29 cellular contexts compared by ENCODE assay signal in the genomic region with DNA sequence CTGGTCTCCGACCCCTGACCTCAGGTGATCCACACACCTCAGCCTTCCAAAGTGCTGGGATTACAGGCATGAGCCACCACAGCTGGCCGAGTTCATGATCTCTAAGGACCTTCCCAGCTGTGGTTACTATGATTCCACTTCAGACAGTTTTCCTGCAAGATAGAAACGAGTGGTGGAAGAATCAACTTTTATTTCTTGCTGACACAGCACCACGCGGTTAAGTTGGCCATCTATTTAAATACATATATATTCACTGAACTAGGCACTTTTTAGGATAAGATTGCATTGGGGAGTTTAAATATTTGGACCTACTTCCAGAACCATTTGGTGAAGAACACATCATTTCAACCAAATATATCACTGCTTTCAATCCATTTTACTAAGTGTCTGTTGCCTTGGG.
"Had no signal": no experiment of that assay in that cellular context is flagged by ENCODE, and none has a peak within 500 bp of the region (broad histone marks: within the 10 kb centered on the region; RNA-seq: fewer than 3 reads in every experiment).

No MANE protein-coding gene starts in this region.

- H3K9me3 ChIP-seq: colonic mucosa, esophagus squamous epithelium, gastrocnemius medialis had no signal

- H3K4me3 Mint-ChIP-seq: dendritic cell treated with granulocyte-macrophage colony-stimulating factor and Interleukin-4, amounts not matched to agents 40 ng/mL and 50 ng/mL, for 4 days; effector memory CD8-positive, alpha-beta T cell; endodermal cell had no signal

- H3K36me3 ChIP-seq: colonic mucosa, esophagus muscularis mucosa, esophagus squamous epithelium, gastrocnemius medialis, gastroesophageal sphincter, heart left ventricle, heart right ventricle had no signal

- H3K4me2 ChIP-seq: hepatocyte had no signal

- H3K27ac Mint-ChIP-seq: dendritic cell treated with granulocyte-macrophage colony-stimulating factor and Interleukin-4, amounts not matched to agents 40 ng/mL and 50 ng/mL, for 4 days; effector memory CD8-positive, alpha-beta T cell; endodermal cell had no signal

- H3K4me1 Mint-ChIP-seq: endodermal cell had no signal

- H3K4me3 ChIP-seq: colonic mucosa, coronary artery, dorsolateral prefrontal cortex, esophagus muscularis mucosa, esophagus squamous epithelium, gastrocnemius medialis, gastroesophageal sphincter, heart left ventricle, heart right ventricle, hepatocyte had no signal

- H2AFZ ChIP-seq: hepatocyte had no signal

- H3K27ac ChIP-seq: colonic mucosa, coronary artery, dorsolateral prefrontal cortex, epithelial cell of prostate, esophagus muscularis mucosa, esophagus squamous epithelium, foreskin keratinocyte, gastrocnemius medialis, gastroesophageal sphincter, heart left ventricle, heart right ventricle, hepatocyte had no signal

- H3K27me3 ChIP-seq: colonic mucosa, esophagus squamous epithelium, foreskin keratinocyte, heart right ventricle had no signal

- H3K79me2 ChIP-seq: hepatocyte had no signal

- H3K9me3 Mint-ChIP-seq: dendritic cell treated with granulocyte-macrophage colony-stimulating factor and Interleukin-4, amounts not matched to agents 40 ng/mL and 50 ng/mL, for 4 days; endodermal cell had no signal

- H3K4me1 ChIP-seq: colonic mucosa, esophagus muscularis mucosa, esophagus squamous epithelium, foreskin keratinocyte, gastrocnemius medialis, gastroesophageal sphincter had no signal

- FAIRE-seq: endometrium, endothelial cell of umbilical vein, frontal cortex had no signal

- ATAC-seq: effector memory CD8-positive, alpha-beta T cell; esophagus mucosa; foreskin keratinocyte; gastrocnemius medialis; gastroesophageal sphincter; heart left ventricle; heart right ventricle had no signal

- DNase-seq: colonic mucosa; cortex of kidney; dermis blood vessel endothelial cell; dorsolateral prefrontal cortex; effector CD4-positive, alpha-beta T cell; effector CD8-positive, alpha-beta T cell; effector memory CD4-positive, alpha-beta T cell; effector memory CD8-positive, alpha-beta T cell; endodermal cell; erythroblast; esophagus squamous epithelium; foreskin fibroblast; foreskin keratinocyte; foreskin melanocyte; gastrocnemius medialis; glutamatergic neuron; head of caudate nucleus; heart left ventricle; heart right ventricle had no signal
